Comparison of ENCODE assay signal across 8 cellular contexts in the genomic region with DNA sequence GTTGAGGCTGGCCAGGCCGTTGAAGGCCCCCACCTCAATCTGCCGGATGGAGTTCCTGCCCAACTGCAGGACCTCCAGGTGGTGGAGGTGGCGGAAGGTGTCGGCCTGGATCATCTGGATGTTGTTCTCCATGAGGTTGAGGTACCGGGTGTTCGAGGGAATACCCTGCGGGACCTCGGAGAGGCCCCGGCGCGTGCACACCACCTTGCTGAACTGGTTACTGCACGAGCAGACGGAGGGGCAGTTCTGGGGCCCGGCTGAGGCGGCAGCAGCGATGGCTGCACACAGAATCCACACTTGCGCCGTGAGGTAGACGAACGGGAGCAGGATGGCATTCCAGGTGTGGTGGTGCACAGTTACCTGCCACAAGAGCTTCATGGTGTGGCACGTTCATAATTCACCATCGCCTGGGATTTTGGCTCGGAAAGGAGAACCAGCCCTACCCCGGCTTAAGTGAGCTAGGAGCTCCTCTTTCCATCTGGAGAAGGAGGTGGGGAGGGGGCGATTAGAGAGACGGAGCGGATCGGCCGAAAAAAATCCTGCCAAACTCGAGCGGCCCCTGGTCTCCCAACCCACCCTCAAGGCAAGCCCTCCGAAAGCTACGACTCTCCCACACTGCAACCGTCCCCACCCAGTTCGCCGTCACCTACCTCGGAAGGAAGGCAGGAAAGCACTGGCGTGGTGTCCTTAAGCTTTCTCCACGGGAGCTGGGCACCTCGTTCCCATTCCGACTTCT. TPM values are rescaled to one million over a fixed set of nuclear protein-coding genes. Genes with fewer than 3 reads are reported as not detected.
DNase-seq lines count a peak whose midpoint lies in the region; ATAC-seq and TF ChIP-seq lines count a peak whose summit lies in the region.

No MANE protein-coding gene starts in this region.

- no peaks in the 10 kb centered on the region for H3K9me3 Mint-ChIP-seq in activated CD4-positive, alpha-beta T cell treated with anti-CD3 and anti-CD28 coated beads, Interleukin-2, amount 10 ng/mL, durations not matched to agents 24 days and 14 days
- H3K9me3 Mint-ChIP-seq in memory B cell = no peaks in the 10 kb centered on the region

- peaks cover 22% of the 10 kb centered on the region for H3K27me3 Mint-ChIP-seq in activated CD4-positive, alpha-beta T cell treated with anti-CD3 and anti-CD28 coated beads, Interleukin-2, amount 10 ng/mL, durations not matched to agents 24 days and 14 days
- no peaks in the 10 kb centered on the region for H3K27me3 Mint-ChIP-seq in memory B cell

- H3K36me3 ChIP-seq in brain microvascular endothelial cell (replicated peaks) (peaks cover 5% of the 10 kb centered on the region), suprapubic skin (no peaks in the 10 kb centered on the region), HAP-1 (replicated peaks) (0 out of 2 replicates have a peak, but pooled peaks cover 4% of the 10 kb centered on the region)

- no peaks in the 10 kb centered on the region for H3K9me3 ChIP-seq in suprapubic skin
- H3K9me3 ChIP-seq in HAP-1 = no peaks in the 10 kb centered on the region

- DNase-seq in activated CD4-positive, alpha-beta T cell treated with anti-CD3 and anti-CD28 coated beads, Interleukin-2, amount 10 ng/mL, durations not matched to agents 24 days and 14 days = no peak
- DNase-seq in activated CD4-positive, alpha-beta T cell treated with anti-CD3 and anti-CD28 coated beads for 4 hours = no peak
- DNase-seq in brain microvascular endothelial cell (no peak), memory B cell (ENCODE audit: low spot score in 2 of 2) (no peak), suprapubic skin (ENCODE audit: low spot score in 2 of 2) (no peak), HAP-1 (ENCODE audit: low spot score in 2 of 2) (no peak), NAMALWA (ENCODE audit: low spot score) (no peak)

- intact Hi-C loops in activated CD4-positive, alpha-beta T cell treated with anti-CD3 and anti-CD28 coated beads, Interleukin-2, amount 10 ng/mL, durations not matched to agents 24 days and 14 days (cut with micrococcal nuclease) = no loop called here

- H3K4me3 Mint-ChIP-seq in activated CD4-positive, alpha-beta T cell treated with anti-CD3 and anti-CD28 coated beads, Interleukin-2, amount 10 ng/mL, durations not matched to agents 24 days and 14 days = peak overlapping the region; percentile 67
- peak overlapping the region; percentile 63 for H3K4me3 Mint-ChIP-seq in memory B cell

- H3K4me3 ChIP-seq in brain microvascular endothelial cell (ENCODE audit: low read depth, low read length) (peak overlapping the region; percentile 12), suprapubic skin (peak overlapping the region; percentile 60), HAP-1 (no peak overlapping the region)

- in situ Hi-C loops in brain microvascular endothelial cell (cut with HindIII; ENCODE audit: low pct_ligation_motif_present, low sequenced_read_pairs) (no loop called here), HAP-1 (cut with MboI; ENCODE audit: low sequenced_read_pairs) (no loop called here)

- peak overlapping the region; percentile 25 for H3K27ac Mint-ChIP-seq in activated CD4-positive, alpha-beta T cell treated with anti-CD3 and anti-CD28 coated beads, Interleukin-2, amount 10 ng/mL, durations not matched to agents 24 days and 14 days
- H3K27ac Mint-ChIP-seq in memory B cell = no peak overlapping the region

- WGBS in suprapubic skin = 50% methylated on average over 36 of the region's 41 CpGs

- ATAC-seq in memory B cell (ENCODE audit: low read depth) (no peak), GM18519 (IDR thresholded peaks at IDR 0.05; ENCODE audit: low FRiP score, unreplicated experiment) (no peak)

- peaks cover 26% of the 10 kb centered on the region for H3K36me3 Mint-ChIP-seq in activated CD4-positive, alpha-beta T cell treated with anti-CD3 and anti-CD28 coated beads, Interleukin-2, amount 10 ng/mL, durations not matched to agents 24 days and 14 days (ENCODE audit: low read depth)
- peaks cover 22% of the 10 kb centered on the region for H3K36me3 Mint-ChIP-seq in memory B cell

- H3K27ac ChIP-seq in brain microvascular endothelial cell (no peak overlapping the region), suprapubic skin (no peak overlapping the region)

- TF ChIP-seq CTCF in brain microvascular endothelial cell (IDR thresholded peaks at IDR 0.05; ENCODE audit: low read depth, low read length, missing control alignments) (no peak), suprapubic skin (IDR thresholded peaks at IDR 0.05) (no peak)

- peaks cover 11% of the 10 kb centered on the region for H3K4me1 Mint-ChIP-seq in activated CD4-positive, alpha-beta T cell treated with anti-CD3 and anti-CD28 coated beads, Interleukin-2, amount 10 ng/mL, durations not matched to agents 24 days and 14 days
- peaks cover 18% of the 10 kb centered on the region for H3K4me1 Mint-ChIP-seq in memory B cell

- TF ChIP-seq EP300 in suprapubic skin (IDR thresholded peaks at IDR 0.05) = no peak

- H3K4me1 ChIP-seq in suprapubic skin (peaks cover 25% of the 10 kb centered on the region), HAP-1 (peaks cover 15% of the 10 kb centered on the region)

- no peak for TF ChIP-seq POLR2A in suprapubic skin (IDR thresholded peaks at IDR 0.05)

- H3K27me3 ChIP-seq in brain microvascular endothelial cell (replicated peaks) = no peaks in the 10 kb centered on the region
- H3K27me3 ChIP-seq in suprapubic skin = peaks cover 24% of the 10 kb centered on the region
- H3K27me3 ChIP-seq in HAP-1 (ENCODE audit: low read depth) = no peaks in the 10 kb centered on the region

RNA-seq across cellular contexts. Expression of a gene that starts 0.8 kb away (rescaled TPM):
- total RNA-seq in activated CD4-positive, alpha-beta T cell treated with anti-CD3 and anti-CD28 coated beads, Interleukin-2, amount 10 ng/mL, durations not matched to agents 24 days and 14 days = 2.2 and 5.7 TPM in 2 replicates
- total RNA-seq in suprapubic skin = under 1 TPM in 3 of 4 donors, not detected in 1; 0.16 to 0.57 (median 0.21) TPM
